17 cellular contexts compared by ENCODE assay signal in the genomic region with DNA sequence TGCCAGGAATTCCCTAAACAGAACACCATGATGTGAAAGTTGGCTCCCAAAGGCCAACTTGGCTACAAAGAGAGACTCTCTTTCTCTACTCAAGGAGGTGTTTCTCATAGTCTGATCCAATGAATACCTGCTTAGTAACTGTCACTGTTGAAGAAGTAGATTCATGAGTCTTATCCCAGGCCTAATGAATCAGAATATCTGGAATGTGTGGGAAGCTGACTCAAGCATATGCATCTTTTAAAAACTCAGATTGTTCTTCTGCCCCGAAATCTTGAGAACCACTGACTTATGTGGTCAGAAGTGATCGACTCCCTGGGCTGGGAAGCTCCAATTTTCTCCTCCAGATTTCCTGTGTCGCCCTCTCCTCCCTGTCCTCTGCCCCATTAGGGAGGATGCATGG.
DNase-seq lines count a peak whose midpoint lies in the region; ATAC-seq, FAIRE-seq and TF ChIP-seq lines count a peak whose summit lies in the region.
"Had no signal": no experiment of that assay in that cellular context is flagged by ENCODE, and none has a peak within 500 bp of the region (broad histone marks: within the 10 kb centered on the region; RNA-seq: fewer than 3 reads in every experiment).

No MANE protein-coding gene starts in this region.

- peak overlapping the region; percentile 35 for H2AFZ ChIP-seq in osteoblast (ENCODE audit: low read length)

- TF ChIP-seq CTCF in osteoblast (IDR thresholded peaks at IDR 0.05; ENCODE audit: extremely low read depth, low read depth, low read length), result no peak

- peak overlapping the region; percentile 26 for H3K4me2 ChIP-seq in osteoblast (ENCODE audit: insufficient read depth, low read length)
- H3K4me2 ChIP-seq: BLaER1 treated with 17β-estradiol and CSF1 and Interleukin-3, amounts not matched to agents 10 nM and 100 nM had no signal

- H3K9me3 ChIP-seq in osteoblast (ENCODE audit: low read depth, low read length), result no peaks in the 10 kb centered on the region
- H3K9me3 ChIP-seq: BLaER1 treated with 17β-estradiol and CSF1 and Interleukin-3, amounts not matched to agents 10 nM and 100 nM; gastrocnemius medialis; tibial nerve had no signal

- peak; percentile 81 for DNase-seq in EL
- DNase-seq in RCC 7860 (ENCODE audit: low spot score), result peak; percentile 83
- peak in 2 of 61 donors; percentile 10 to 19 for DNase-seq in caudate nucleus (lab: John Stamatoyannopoulos, UW)
- peak; percentile 47 for DNase-seq in osteoblast (ENCODE audit: insufficient read length, low spot score, missing footprints)
- no peak for DNase-seq in NCI-H774 (lab: John Stamatoyannopoulos, UW)
- no peak for DNase-seq in iPS-NIHi11 (ENCODE audit: low spot score)
- DNase-seq: anterior cingulate cortex; gastrocnemius medialis; H7; mesenchymal stem cell; NCI-H146; NCI-H345; stimulated activated CD4-positive, alpha-beta T cell treated with anti-CD3 and anti-CD28 coated beads, Interleukin-1b, Interleukin-23, amount 100 ng/mL, for 48 hours had no signal

- H3K27ac ChIP-seq in caudate nucleus (ENCODE audit: low read depth, low read length) (peak overlapping the region; percentile 18), osteoblast (ENCODE audit: low read depth, low read length) (peak overlapping the region; percentile 49)
- H3K27ac ChIP-seq: BLaER1 treated with 17β-estradiol and CSF1 and Interleukin-3, amounts not matched to agents 10 nM and 100 nM; gastrocnemius medialis; tibial nerve had no signal

- peak; percentile 60 for FAIRE-seq in RCC 7860 (lab: Jason Lieb, UNC)

- H3K36me3 ChIP-seq in osteoblast (ENCODE audit: insufficient read depth, low read length), result no peaks in the 10 kb centered on the region
- H3K36me3 ChIP-seq: BLaER1 treated with 17β-estradiol and CSF1 and Interleukin-3, amounts not matched to agents 10 nM and 100 nM; gastrocnemius medialis; tibial nerve had no signal

- no peaks in the 10 kb centered on the region for H3K79me2 ChIP-seq in osteoblast (ENCODE audit: insufficient read depth, low read length)

- H4K20me1 ChIP-seq in osteoblast (ENCODE audit: insufficient read depth, low read length), result no peaks in the 10 kb centered on the region
- H4K20me1 ChIP-seq: BLaER1 treated with 17β-estradiol and CSF1 and Interleukin-3, amounts not matched to agents 10 nM and 100 nM had no signal

- peaks cover 9% of the 10 kb centered on the region for H3K4me1 ChIP-seq in osteoblast (ENCODE audit: insufficient read depth, low read length)
- H3K4me1 ChIP-seq: BLaER1 treated with 17β-estradiol and CSF1 and Interleukin-3, amounts not matched to agents 10 nM and 100 nM; tibial nerve had no signal

- H3K4me3 ChIP-seq in osteoblast (ENCODE audit: insufficient read depth, low read length), result no peak overlapping the region
- H3K4me3 ChIP-seq: BLaER1 treated with 17β-estradiol and CSF1 and Interleukin-3, amounts not matched to agents 10 nM and 100 nM; gastrocnemius medialis; tibial nerve had no signal

- ATAC-seq in GM21619 (IDR thresholded peaks at IDR 0.05; ENCODE audit: unreplicated experiment) (no peak), GM19023 (IDR thresholded peaks at IDR 0.05; ENCODE audit: unreplicated experiment) (no peak)
- ATAC-seq: gastrocnemius medialis had no signal

- H3K27me3 ChIP-seq in osteoblast (ENCODE audit: insufficient read depth, low read length), result no peaks in the 10 kb centered on the region
- H3K27me3 ChIP-seq: BLaER1 treated with 17β-estradiol and CSF1 and Interleukin-3, amounts not matched to agents 10 nM and 100 nM; gastrocnemius medialis; tibial nerve had no signal

Comparison
In these comparisons a context has a peak if more than half of its experiments do, and no peak if none do; other contexts are left out.
1. DNase-seq: peak in EL (single experiment), RCC 7860 (single experiment) and osteoblast (single experiment); none in NCI-H774 (single experiment) and iPS-NIHi11 (single experiment).